25 cellular contexts compared by ENCODE assay signal in the genomic region with DNA sequence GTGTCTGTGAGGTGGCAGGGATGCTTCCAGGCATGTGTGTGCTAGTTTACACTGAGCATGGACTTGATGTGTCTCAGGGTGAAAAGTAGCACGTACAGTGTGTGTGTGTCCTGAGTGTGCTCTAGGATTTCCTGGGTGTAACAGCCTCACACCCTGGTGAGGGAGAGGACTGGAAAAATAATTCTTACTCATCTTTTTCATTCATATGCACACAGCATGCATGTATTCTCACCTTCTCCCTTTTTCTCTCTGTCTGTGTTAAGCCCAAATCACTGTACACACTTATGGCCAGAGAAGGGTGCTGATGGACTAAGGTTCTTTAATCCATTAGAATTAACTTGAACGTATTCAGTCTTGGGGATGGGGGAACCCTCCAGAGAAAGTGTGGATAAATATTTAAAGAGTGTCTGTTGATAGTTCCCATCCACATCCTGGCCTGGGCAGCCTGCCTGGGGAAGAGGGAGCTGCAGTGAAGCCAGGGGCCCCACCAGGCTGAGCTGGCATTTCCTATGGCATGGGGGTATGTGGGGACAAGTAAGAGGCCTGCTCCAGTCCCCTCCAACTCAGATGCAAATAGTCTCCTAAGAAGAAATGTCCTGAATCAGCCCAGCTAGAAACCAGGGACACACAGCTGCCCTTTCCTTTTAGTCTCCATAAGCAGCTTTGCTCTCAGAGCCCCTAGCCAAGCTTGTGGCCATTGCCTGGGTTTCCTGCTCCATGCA. TPM values are rescaled to one million over a fixed set of nuclear protein-coding genes. Genes with fewer than 3 reads are reported as not detected.
DNase-seq lines count a peak whose midpoint lies in the region; ATAC-seq and TF ChIP-seq lines count a peak whose summit lies in the region.
"Had no signal": no experiment of that assay in that cellular context is flagged by ENCODE, and none has a peak within 500 bp of the region (broad histone marks: within the 10 kb centered on the region; RNA-seq: fewer than 3 reads in every experiment).

No MANE protein-coding gene starts in this region.

- no peak for TF ChIP-seq POLR2A in gastrocnemius medialis (IDR thresholded peaks at IDR 0.05)
- TF ChIP-seq POLR2A in esophagus muscularis mucosa (IDR thresholded peaks at IDR 0.05; ENCODE audit: low read depth): no peak

- no peaks in the 10 kb centered on the region for H3K9me3 ChIP-seq in HUES6 (ENCODE audit: control insufficient read depth, insufficient read depth, low read depth, low read length)
- H3K9me3 ChIP-seq in iPS-15b (ENCODE audit: control insufficient read depth, insufficient read depth, low read length): no peaks in the 10 kb centered on the region
- H3K9me3 ChIP-seq in gastrocnemius medialis: no peaks in the 10 kb centered on the region
- H3K9me3 ChIP-seq in esophagus muscularis mucosa: no peaks in the 10 kb centered on the region
- H3K9me3 ChIP-seq: left lung, sigmoid colon, upper lobe of right lung had no signal

- H3K9ac ChIP-seq in HUES6 (ENCODE audit: low read length) (peak overlapping the region; percentile 91), iPS-15b (ENCODE audit: low read depth, low read length) (no peak overlapping the region)

- DNase-seq in AG04449 (ENCODE audit: low read depth, low spot score): no peak
- DNase-seq in gastrocnemius medialis: no peak
- no peak for DNase-seq in UCSD-AML1 (lab: John Stamatoyannopoulos, UW; ENCODE audit: unreplicated experiment)
- no peak for DNase-seq in esophagus muscularis mucosa (ENCODE audit: extremely low spot score)
- no peak for DNase-seq in occipital lobe (lab: John Stamatoyannopoulos, UW)
- DNase-seq: ACHN; activated CD4-positive, alpha-beta memory T cell treated with anti-CD3 and anti-CD28 coated beads, Interleukin-2, amount 10 ng/mL, durations not matched to agents 7 days and 5 days; activated effector memory CD4-positive, alpha-beta T cell treated with Interleukin-2 at 50 U/mL for 16 hours; activated naive CD8-positive, alpha-beta T cell treated with anti-CD3 and anti-CD28 coated beads, Interleukin-2, amount 10 ng/mL, durations not matched to agents 7 days and 5 days; DMS 273 treated with DMSO at 0.1 percent for 48 hours; dorsolateral prefrontal cortex; head of caudate nucleus; HFFc6; KG1; left lung; NCI-H1436; NCI-H774; Right ventricle myocardium superior; sigmoid colon; upper lobe of right lung had no signal

- H3K27ac ChIP-seq in HUES6 (ENCODE audit: low read depth, low read length) (no peak overlapping the region), gastrocnemius medialis (peak overlapping the region; percentile 94 to 100 (median 98)), esophagus muscularis mucosa (replicated peaks in 1 of 4) (no peak overlapping the region)
- H3K27ac ChIP-seq: dorsolateral prefrontal cortex, left lung, sigmoid colon, upper lobe of right lung had no signal

- no peak for TF ChIP-seq EP300 in esophagus muscularis mucosa (IDR thresholded peaks at IDR 0.05)

- TF ChIP-seq CTCF in AG04449 (IDR thresholded peaks at IDR 0.05; ENCODE audit: insufficient read depth, low read length, missing control alignments) (no peak), gastrocnemius medialis (IDR thresholded peaks at IDR 0.05 in 4 of 5, conservative IDR thresholded peaks at IDR 0.05 in 1 of 5) (no peak), esophagus muscularis mucosa (IDR thresholded peaks at IDR 0.05) (no peak)

- H3K4me3 ChIP-seq in AG04449 (ENCODE audit: low read depth, low read length): peak overlapping the region; percentile 96
- H3K4me3 ChIP-seq in HUES6 (ENCODE audit: low read depth, low read length): peak overlapping the region; percentile 39; the same call in 1 of the 2 replicates
- peak overlapping the region; percentile 32 for H3K4me3 ChIP-seq in iPS-15b (ENCODE audit: low read depth, low read length)
- no peak overlapping the region for H3K4me3 ChIP-seq in gastrocnemius medialis
- no peak overlapping the region for H3K4me3 ChIP-seq in esophagus muscularis mucosa
- H3K4me3 ChIP-seq: dorsolateral prefrontal cortex, left lung, sigmoid colon, upper lobe of right lung had no signal

- POLR2A ChIA-PET in AG04449 (lab: Yijun Ruan, JAX): interaction anchor here (0.5 to 3.2 kb wide), 17 partner anchors 8 to 194 kb away, joined by 3 to 53 read pairs (median 3); partner anchors contain the start of genes HOXC5, HOXC6 and HOXC9

- peaks cover 100% of the 10 kb centered on the region for H3K27me3 ChIP-seq in HUES6 (ENCODE audit: control insufficient read depth, insufficient read depth, low read length)
- peaks cover 95% of the 10 kb centered on the region for H3K27me3 ChIP-seq in iPS-15b (ENCODE audit: control insufficient read depth, insufficient read depth, low read length)
- H3K27me3 ChIP-seq in gastrocnemius medialis: no peaks in the 10 kb centered on the region
- H3K27me3 ChIP-seq in esophagus muscularis mucosa: peaks cover 11 to 99% (median 90%) of the 10 kb centered on the region in 4 donors

- H3K36me3 ChIP-seq in HUES6 (ENCODE audit: control insufficient read depth, insufficient read depth, low read length) (no peaks in the 10 kb centered on the region), iPS-15b (ENCODE audit: control insufficient read depth, insufficient read depth, low read length) (no peaks in the 10 kb centered on the region), gastrocnemius medialis (no peaks in the 10 kb centered on the region), esophagus muscularis mucosa (no peaks in the 10 kb centered on the region)
- H3K36me3 ChIP-seq: left lung, sigmoid colon, upper lobe of right lung had no signal

- intact Hi-C loops in gastrocnemius medialis (cut with DNase I; ENCODE audit: low total_unique reads) (no loop called here), esophagus muscularis mucosa (cut with DNase I) (loop anchor here (2.0 kb wide), 1 partner anchor 183 kb away; no protein-coding TSS in a partner anchor)

- in situ Hi-C loops in gastrocnemius medialis (cut with MboI; ENCODE audit: low sequenced_read_pairs in 4 of 4): loop anchor here in 2 of 4 donors (25.0 kb wide), 1 partner anchor 355 kb away; the partner anchor contains the start of gene GPR84 (in 2 of the 2)

- CTCF ChIA-PET in AG04449 (lab: Yijun Ruan, JAX): interaction anchor here (0.8 to 21.3 kb wide), 16 partner anchors 9 to 372 kb away, joined by 3 to 756 read pairs (median 12); partner anchors contain the start of genes HOXC10, HOXC5, HOXC6 and HOXC9

- WGBS in esophagus muscularis mucosa: 82% methylated on average over 2 of the region's 2 CpGs

- H3K4me1 ChIP-seq in HUES6 (ENCODE audit: control insufficient read depth, insufficient read depth, low read length) (peaks cover 3% of the 10 kb centered on the region; the same call in 1 of the 2 replicates), iPS-15b (ENCODE audit: control insufficient read depth, insufficient read depth, low read length) (no peaks in the 10 kb centered on the region), gastrocnemius medialis (peaks cover 36 to 59% of the 10 kb centered on the region in 2 donors), esophagus muscularis mucosa (peaks cover 16 to 42% (median 27%) of the 10 kb centered on the region in 4 donors)

- no peak for ATAC-seq in gastrocnemius medialis
- no peak for ATAC-seq in HG03378 (IDR thresholded peaks at IDR 0.05; ENCODE audit: unreplicated experiment)
- ATAC-seq: left lung; natural killer cell treated with Interleukin-12 subunit alpha and Interleukin-12 subunit beta and Interleukin-15 and Interleukin-18, amount 100 ng/mL, for 72 hours; upper lobe of right lung had no signal

RNA-seq across cellular contexts. Expression of gene HOXC8, which starts 1.1 kb away (rescaled TPM):
- 1 to 10 TPM; 3.3 to 4.9 (median 3.8) TPM for total RNA-seq in gastrocnemius medialis
- total RNA-seq in esophagus muscularis mucosa: not detected
- not detected for total RNA-seq in occipital lobe
- total RNA-seq: activated CD4-positive, alpha-beta memory T cell treated with anti-CD3 and anti-CD28 coated beads, Interleukin-2, amount 10 ng/mL, durations not matched to agents 7 days and 5 days; activated naive CD8-positive, alpha-beta T cell treated with anti-CD3 and anti-CD28 coated beads, Interleukin-2, amount 10 ng/mL, durations not matched to agents 7 days and 5 days; dorsolateral prefrontal cortex; HFFc6; natural killer cell treated with Interleukin-12 subunit alpha and Interleukin-12 subunit beta and Interleukin-15 and Interleukin-18, amount 100 ng/mL, for 72 hours; Right ventricle myocardium superior; sigmoid colon had no signal

RNA-seq across cellular contexts. Expression of gene HOXC9, which starts 7.7 kb away (rescaled TPM):
- total RNA-seq in gastrocnemius medialis (10 to 100 TPM; 13.6 to 37.7 (median 26.3) TPM), esophagus muscularis mucosa (not detected), occipital lobe (not detected)
- total RNA-seq: activated CD4-positive, alpha-beta memory T cell treated with anti-CD3 and anti-CD28 coated beads, Interleukin-2, amount 10 ng/mL, durations not matched to agents 7 days and 5 days; activated naive CD8-positive, alpha-beta T cell treated with anti-CD3 and anti-CD28 coated beads, Interleukin-2, amount 10 ng/mL, durations not matched to agents 7 days and 5 days; dorsolateral prefrontal cortex; natural killer cell treated with Interleukin-12 subunit alpha and Interleukin-12 subunit beta and Interleukin-15 and Interleukin-18, amount 100 ng/mL, for 72 hours; Right ventricle myocardium superior; sigmoid colon had no signal

RNA-seq across cellular contexts. Expression of gene HOXC6, which starts 20.5 kb away (rescaled TPM):
- total RNA-seq in gastrocnemius medialis (1 to 10 TPM; 1.0 to 4.7 (median 3.8) TPM), esophagus muscularis mucosa (under 1 TPM in 3 of 4 donors, not detected in 1; 0.23 to 0.42 (median 0.32) TPM), occipital lobe (not detected)
- total RNA-seq: activated CD4-positive, alpha-beta memory T cell treated with anti-CD3 and anti-CD28 coated beads, Interleukin-2, amount 10 ng/mL, durations not matched to agents 7 days and 5 days; activated naive CD8-positive, alpha-beta T cell treated with anti-CD3 and anti-CD28 coated beads, Interleukin-2, amount 10 ng/mL, durations not matched to agents 7 days and 5 days; dorsolateral prefrontal cortex; natural killer cell treated with Interleukin-12 subunit alpha and Interleukin-12 subunit beta and Interleukin-15 and Interleukin-18, amount 100 ng/mL, for 72 hours; sigmoid colon had no signal

RNA-seq across cellular contexts. Expression of gene HOXC10, which starts 22.8 kb away (rescaled TPM):
- total RNA-seq in gastrocnemius medialis (10 to 100 TPM; 23.9 to 48.3 (median 40.3) TPM), esophagus muscularis mucosa (not detected), occipital lobe (not detected)
- total RNA-seq: activated CD4-positive, alpha-beta memory T cell treated with anti-CD3 and anti-CD28 coated beads, Interleukin-2, amount 10 ng/mL, durations not matched to agents 7 days and 5 days; activated naive CD8-positive, alpha-beta T cell treated with anti-CD3 and anti-CD28 coated beads, Interleukin-2, amount 10 ng/mL, durations not matched to agents 7 days and 5 days; HT-29; left lung; natural killer cell treated with Interleukin-12 subunit alpha and Interleukin-12 subunit beta and Interleukin-15 and Interleukin-18, amount 100 ng/mL, for 72 hours; Right ventricle myocardium superior; sigmoid colon; upper lobe of right lung had no signal

RNA-seq across cellular contexts. Expression of gene HOXC5, which starts 25.2 kb away (rescaled TPM):
- 1 to 10 TPM in 1 of 4 donors, under 1 TPM in 1, not detected in 2; 0.36 to 1.4 TPM for total RNA-seq in gastrocnemius medialis
- total RNA-seq in esophagus muscularis mucosa: 1 to 10 TPM in 1 of 4 donors, under 1 TPM in 1, not detected in 2; 0.83 to 2.0 TPM
- not detected for total RNA-seq in occipital lobe
- total RNA-seq: activated CD4-positive, alpha-beta memory T cell treated with anti-CD3 and anti-CD28 coated beads, Interleukin-2, amount 10 ng/mL, durations not matched to agents 7 days and 5 days; activated naive CD8-positive, alpha-beta T cell treated with anti-CD3 and anti-CD28 coated beads, Interleukin-2, amount 10 ng/mL, durations not matched to agents 7 days and 5 days; dorsolateral prefrontal cortex; natural killer cell treated with Interleukin-12 subunit alpha and Interleukin-12 subunit beta and Interleukin-15 and Interleukin-18, amount 100 ng/mL, for 72 hours; Right ventricle myocardium superior; upper lobe of right lung had no signal

Comparison
In these comparisons a context has a peak if more than half of its experiments do, and no peak if none do; other contexts are left out.
1. H3K4me3 ChIP-seq: peak in AG04449 (single experiment), HUES6 (single experiment) and iPS-15b (single experiment); none in gastrocnemius medialis (0 of 4) and esophagus muscularis mucosa (0 of 4).
2. H3K27ac ChIP-seq: peak in gastrocnemius medialis (4 of 4); none in HUES6 (single experiment) and esophagus muscularis mucosa (0 of 4).
3. RNA of gene HOXC9, which starts 7.7 kb away (total RNA-seq): 13.6 to 37.7 TPM in gastrocnemius medialis; not detected in esophagus muscularis mucosa and not detected in occipital lobe (single experiment); every median in the first group is over 10 times any median in the second.